ENCODE assay signal across 8 cellular contexts in the genomic region with DNA sequence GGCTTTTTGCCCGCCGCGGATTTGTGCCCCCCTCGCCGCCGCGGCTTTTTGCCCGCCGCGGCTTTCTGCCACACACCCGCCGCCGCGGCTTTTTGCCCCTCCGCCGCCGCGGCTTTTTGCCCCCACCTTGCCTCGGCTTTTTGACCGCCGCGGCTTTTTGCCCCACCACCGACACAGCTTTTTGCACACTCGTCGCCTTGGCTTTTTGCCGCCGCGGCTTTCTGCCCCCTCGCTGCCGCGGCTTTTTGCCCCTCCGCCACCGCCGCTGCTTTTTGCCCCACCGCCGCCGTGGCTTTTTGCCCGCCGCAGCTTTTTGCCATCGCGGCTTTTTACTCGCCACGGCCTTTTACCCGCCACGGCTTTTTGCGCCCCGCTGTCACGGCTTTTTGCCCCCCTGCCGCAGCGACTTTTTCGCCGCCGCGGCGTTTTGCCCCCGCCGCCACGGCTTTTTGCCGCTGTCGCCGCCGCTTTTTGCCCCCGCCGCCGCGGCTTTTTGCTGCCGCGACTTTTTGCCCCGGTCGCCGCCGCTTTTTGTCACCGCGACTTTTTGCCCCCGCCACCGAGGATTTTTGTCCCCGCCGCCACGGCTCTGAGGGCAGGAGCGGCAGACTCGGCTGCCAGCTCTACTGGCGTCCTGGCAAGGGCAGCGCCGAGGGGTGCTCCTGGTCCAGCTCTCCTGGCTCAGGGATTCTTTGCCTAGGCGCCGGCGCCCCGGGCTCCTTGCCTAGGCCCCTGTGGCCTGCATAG.
A peak's percentile ranks its signal among the peaks of the same experiment; 100 is the strongest.
DNase-seq lines count a peak whose midpoint lies in the region; ATAC-seq lines count a peak whose summit lies in the region.
"Not testable (repeated sequence)": the region's sequence is repeated elsewhere in the genome, so short reads cannot be mapped to it uniquely, and the experiment has no call there.

No MANE protein-coding gene starts in this region.

- H3K4me1 ChIP-seq in BLaER1 treated with 17β-estradiol and CSF1 and Interleukin-3, amounts not matched to agents 10 nM and 100 nM; ectodermal cell (ENCODE audit: control insufficient read depth, insufficient read depth, low read length); iPS-15b (ENCODE audit: control insufficient read depth, insufficient read depth, low read length): not testable (repeated sequence)

- not testable (repeated sequence) for H3K9me3 ChIP-seq in BLaER1 treated with 17β-estradiol and CSF1 and Interleukin-3, amounts not matched to agents 10 nM and 100 nM (replicated peaks in 1 of 11); ectodermal cell (ENCODE audit: control insufficient read depth, low read length); iPS-15b (ENCODE audit: control insufficient read depth, insufficient read depth, low read length)

- WGBS in ectodermal cell, 2 experiments, result 1 to 2% methylated on average over 73 to 83 of the region's 88 CpGs

- H3K36me3 ChIP-seq in BLaER1 treated with 17β-estradiol and CSF1 and Interleukin-3, amounts not matched to agents 10 nM and 100 nM; ectodermal cell (ENCODE audit: control insufficient read depth, insufficient read depth, low read length); iPS-15b (ENCODE audit: control insufficient read depth, insufficient read depth, low read length): not testable (repeated sequence)

- H3K9me3 Mint-ChIP-seq in natural killer cell treated with Interleukin-12 subunit alpha and Interleukin-12 subunit beta and Interleukin-15 and Interleukin-18, amount 100 ng/mL, for 72 hours, result peaks cover 15% of the 10 kb centered on the region

- peaks cover 4 to 35% (median 30%) of the 10 kb centered on the region in 11 experiments; a peak in 20 of 22 replicates for H3K27me3 ChIP-seq in BLaER1 treated with 17β-estradiol and CSF1 and Interleukin-3, amounts not matched to agents 10 nM and 100 nM
- not testable (repeated sequence) for H3K27me3 ChIP-seq in ectodermal cell (ENCODE audit: control insufficient read depth, insufficient read depth, low read length, poor library complexity, severe bottlenecking); iPS-15b (ENCODE audit: control insufficient read depth, insufficient read depth, low read length)

- peaks cover 19% of the 10 kb centered on the region for H3K36me3 Mint-ChIP-seq in natural killer cell treated with Interleukin-12 subunit alpha and Interleukin-12 subunit beta and Interleukin-15 and Interleukin-18, amount 100 ng/mL, for 72 hours

- peak; percentile 26 for DNase-seq in Jurkat, Clone E6-1 (ENCODE audit: low read depth, low spot score)
- DNase-seq in T-helper 1 cell, result peak; percentile 3 to 34 (median 9)
- DNase-seq in activated gamma-delta T cell treated with Interleukin-2 at 50 U/mL for 16 hours, result peak; percentile 32
- DNase-seq in natural killer cell treated with Interleukin-12 subunit alpha and Interleukin-12 subunit beta and Interleukin-15 and Interleukin-18, amount 100 ng/mL, for 72 hours (ENCODE audit: low spot score), result peak; percentile 65
- DNase-seq in stimulated activated CD8-positive, alpha-beta memory T cell treated with anti-CD3 and anti-CD28 coated beads, Interleukin-4, amount 100 ng/mL, for 24 hours (ENCODE audit: low read depth), result peak; percentile 19

- H3K27ac ChIP-seq in BLaER1 treated with 17β-estradiol and CSF1 and Interleukin-3, amounts not matched to agents 10 nM and 100 nM, result peak overlapping the region in 4 of 11 experiments; percentile 37 to 74 (median 44); a peak in 7 of 22 replicates
- H3K27ac ChIP-seq in ectodermal cell (ENCODE audit: insufficient read depth, low read depth, low read length, poor library complexity, severe bottlenecking), result not testable (repeated sequence)

- peaks cover 16 to 19% of the 10 kb centered on the region in 2 donors for H3K4me1 Mint-ChIP-seq in natural killer cell treated with Interleukin-12 subunit alpha and Interleukin-12 subunit beta and Interleukin-15 and Interleukin-18, amount 100 ng/mL, for 72 hours (ENCODE audit: low read depth in 2 of 2)

- peak overlapping the region; percentile 54 to 70 (median 63) for H3K4me3 ChIP-seq in BLaER1 treated with 17β-estradiol and CSF1 and Interleukin-3, amounts not matched to agents 10 nM and 100 nM
- peak overlapping the region; percentile 41 for H3K4me3 ChIP-seq in Jurkat, Clone E6-1 (ENCODE audit: low read length)
- H3K4me3 ChIP-seq in ectodermal cell (ENCODE audit: insufficient read depth, low read depth, low read length) (peak overlapping the region; percentile 46), iPS-15b (ENCODE audit: low read depth, low read length) (peak overlapping the region; percentile 26)

- H3K27ac Mint-ChIP-seq in natural killer cell treated with Interleukin-12 subunit alpha and Interleukin-12 subunit beta and Interleukin-15 and Interleukin-18, amount 100 ng/mL, for 72 hours, result peak overlapping the region; percentile 78 to 84

- not testable (repeated sequence) for ATAC-seq in natural killer cell treated with Interleukin-12 subunit alpha and Interleukin-12 subunit beta and Interleukin-15 and Interleukin-18, amount 100 ng/mL, for 72 hours

- peaks cover 0 to 10% (median 7%) of the 10 kb centered on the region in 11 experiments; a peak in 11 of 22 replicates for H4K20me1 ChIP-seq in BLaER1 treated with 17β-estradiol and CSF1 and Interleukin-3, amounts not matched to agents 10 nM and 100 nM

- peaks cover 15 to 19% of the 10 kb centered on the region in 2 donors for H3K27me3 Mint-ChIP-seq in natural killer cell treated with Interleukin-12 subunit alpha and Interleukin-12 subunit beta and Interleukin-15 and Interleukin-18, amount 100 ng/mL, for 72 hours

- H3K4me3 Mint-ChIP-seq in natural killer cell treated with Interleukin-12 subunit alpha and Interleukin-12 subunit beta and Interleukin-15 and Interleukin-18, amount 100 ng/mL, for 72 hours, result peak overlapping the region; percentile 82

- H3K4me2 ChIP-seq in BLaER1 treated with 17β-estradiol and CSF1 and Interleukin-3, amounts not matched to agents 10 nM and 100 nM, result peak overlapping the region; percentile 79 to 88 (median 84)

- H3K9ac ChIP-seq in BLaER1 treated with 17β-estradiol and CSF1 and Interleukin-3, amounts not matched to agents 10 nM and 100 nM, result peak overlapping the region; percentile 31 to 87 (median 71); a peak in 21 of 22 replicates
- H3K9ac ChIP-seq in iPS-15b (ENCODE audit: low read depth, low read length), result not testable (repeated sequence)

Comparison
In these comparisons a context has a peak if more than half of its experiments do, and no peak if none do; other contexts are left out.
1. DNase-seq: peak in every context shown above with its lines; median percentile 65 in natural killer cell treated with Interleukin-12 subunit alpha and Interleukin-12 subunit beta and Interleukin-15 and Interleukin-18, amount 100 ng/mL, for 72 hours; 32 in activated gamma-delta T cell treated with Interleukin-2 at 50 U/mL for 16 hours; 26 in Jurkat, Clone E6-1; 19 in stimulated activated CD8-positive, alpha-beta memory T cell treated with anti-CD3 and anti-CD28 coated beads, Interleukin-4, amount 100 ng/mL, for 24 hours; 9 in T-helper 1 cell.